In genomic region chr6:31834704-31835375, GRCh38 we compare ENCODE assay signal across 1 cellular context.
TF ChIP-seq lines count a peak whose summit lies in the region.

No MANE protein-coding gene starts in this region.

TF ChIP-seq in HEK293, 187 proteins besides CTCF, POLR2A, EP300 and RAD21 (continued from another document and continues in another):
- TF ChIP-seq ZNF645 (tag by site-specific recombination; IDR thresholded peaks at IDR 0.05) (no peak), ZNF791 (tag by site-specific recombination; IDR thresholded peaks at IDR 0.05) (no peak), HIC1 (tag by site-specific recombination; IDR thresholded peaks at IDR 0.05) (no peak), ZNF19 (tag by site-specific recombination; IDR thresholded peaks at IDR 0.05; ENCODE audit: low read depth) (no peak), ZNF473 (tag by site-specific recombination; IDR thresholded peaks at IDR 0.05) (no peak), ZNF23 (tag by site-specific recombination; IDR thresholded peaks at IDR 0.05; ENCODE audit: borderline replicate concordance) (no peak), ZNF580 (tag by site-specific recombination; IDR thresholded peaks at IDR 0.05) (no peak), IKZF3 (tag by site-specific recombination; IDR thresholded peaks at IDR 0.05) (no peak), GLIS2 (tag by site-specific recombination; IDR thresholded peaks at IDR 0.05) (peak; percentile 36; the same call in 1 of the 2 replicates), BCL11B (tag by site-specific recombination; IDR thresholded peaks at IDR 0.05; ENCODE audit: low read depth) (no peak), ZNF777 (tag by site-specific recombination; IDR thresholded peaks at IDR 0.05; ENCODE audit: borderline replicate concordance) (0 out of 2 replicates have a peak, but pooled peaks have one; percentile 20), ZNF624 (tag by site-specific recombination; IDR thresholded peaks at IDR 0.05) (no peak), ZNF2 (tag by site-specific recombination; IDR thresholded peaks at IDR 0.05) (peak; percentile 89), ZBTB20 (tag by site-specific recombination; IDR thresholded peaks at IDR 0.05) (no peak), ZNF292 (tag by site-specific recombination; IDR thresholded peaks at IDR 0.05; ENCODE audit: borderline replicate concordance, low read depth) (no peak), ZSCAN16 (tag by site-specific recombination; IDR thresholded peaks at IDR 0.05) (no peak), ZNF202 (tag by site-specific recombination; IDR thresholded peaks at IDR 0.05; ENCODE audit: borderline replicate concordance) (no peak), ZNF596 (tag by site-specific recombination; IDR thresholded peaks at IDR 0.05) (no peak), ZNF488 (tag by site-specific recombination; IDR thresholded peaks at IDR 0.05) (no peak), ZNF707 (tag by site-specific recombination; IDR thresholded peaks at IDR 0.05) (no peak), FEZF1 (tag by site-specific recombination; IDR thresholded peaks at IDR 0.05) (no peak), KLF7 (tag by site-specific recombination; IDR thresholded peaks at IDR 0.05; ENCODE audit: borderline replicate concordance) (no peak), ZNF544 (tag by site-specific recombination; IDR thresholded peaks at IDR 0.05) (no peak), ZNF530 (tag by site-specific recombination; IDR thresholded peaks at IDR 0.05; ENCODE audit: low read depth) (no peak), ZNF837 (tag by site-specific recombination; IDR thresholded peaks at IDR 0.05) (no peak), RBAK (tag by site-specific recombination; IDR thresholded peaks at IDR 0.05) (no peak), ZSCAN30 (tag by site-specific recombination; IDR thresholded peaks at IDR 0.05) (no peak; the same call in 1 of the 2 replicates), ZNF626 (tag by site-specific recombination; IDR thresholded peaks at IDR 0.05) (no peak), KLF1 (tag by site-specific recombination; IDR thresholded peaks at IDR 0.05) (no peak), EGR2 (tag by site-specific recombination; IDR thresholded peaks at IDR 0.05; ENCODE audit: low read depth) (0 out of 2 replicates have a peak, but pooled peaks have one; percentile 32), ZNF510 (tag by site-specific recombination; IDR thresholded peaks at IDR 0.05; ENCODE audit: insufficient replicate concordance) (no peak), KLF16 (tag by site-specific recombination; IDR thresholded peaks at IDR 0.05) (0 out of 2 replicates have a peak, but pooled peaks have one; percentile 20), SP7 (tag by site-specific recombination; IDR thresholded peaks at IDR 0.05) (no peak; the same call in 1 of the 2 replicates), ZNF18 (tag by site-specific recombination; IDR thresholded peaks at IDR 0.05) (no peak), ZNF398 (tag by site-specific recombination; IDR thresholded peaks at IDR 0.05) (no peak), ZNF394 (tag by site-specific recombination; IDR thresholded peaks at IDR 0.05; ENCODE audit: borderline replicate concordance) (peak; percentile 49), ZNF341 (tag by site-specific recombination; IDR thresholded peaks at IDR 0.05; ENCODE audit: low read depth) (no peak), ZNF692 (tag by site-specific recombination; IDR thresholded peaks at IDR 0.05) (peak; percentile 64; the same call in 1 of the 2 replicates), ZNF157 (tag by site-specific recombination; IDR thresholded peaks at IDR 0.05) (no peak), ZNF521 (tag by site-specific recombination; IDR thresholded peaks at IDR 0.05) (no peak), ZNF211 (tag by site-specific recombination; IDR thresholded peaks at IDR 0.05; ENCODE audit: low read depth) (no peak), ZNF174 (tag by site-specific recombination; IDR thresholded peaks at IDR 0.05) (no peak), WT1 (tag by site-specific recombination; IDR thresholded peaks at IDR 0.05) (no peak; the same call in 1 of the 2 replicates), PRDM10 (tag by site-specific recombination; IDR thresholded peaks at IDR 0.05) (no peak), ZNF426 (tag by site-specific recombination; IDR thresholded peaks at IDR 0.05) (no peak), ZSCAN4 (tag by site-specific recombination; IDR thresholded peaks at IDR 0.05) (0 out of 2 replicates have a peak, but pooled peaks have one; percentile 8), ZNF280D (tag by site-specific recombination; IDR thresholded peaks at IDR 0.05) (no peak), ZNF621 (tag by site-specific recombination; IDR thresholded peaks at IDR 0.05) (no peak), ZNF623 (tag by site-specific recombination; IDR thresholded peaks at IDR 0.05) (no peak), HOXD13 (CRISPR knock-in tag; IDR thresholded peaks at IDR 0.05; ENCODE audit: borderline replicate concordance) (no peak), ZXDB (tag by site-specific recombination; IDR thresholded peaks at IDR 0.05) (peak; percentile 12)
